ENCODE assay signal across 8 cellular contexts in genomic region chr21:25421327-25422028, GRCh38.
DNase-seq lines count a peak whose midpoint lies in the region; ATAC-seq and TF ChIP-seq lines count a peak whose summit lies in the region.

No MANE protein-coding gene starts in this region.

- no peaks in the 10 kb centered on the region for H3K4me1 ChIP-seq in RWPE2 (ENCODE audit: insufficient read depth, poor library complexity, severe bottlenecking)

- H3K27ac ChIP-seq in RWPE2 (ENCODE audit: poor library complexity, severe bottlenecking) = no peak overlapping the region
- H3K27ac ChIP-seq in RWPE1 = no peak overlapping the region

- CTCF ChIA-PET in RWPE1 (lab: Yijun Ruan, JAX) = no interaction called here

- ATAC-seq in GM21360 (IDR thresholded peaks at IDR 0.05; ENCODE audit: unreplicated experiment) (peak; percentile 61), HG03571 (IDR thresholded peaks at IDR 0.05; ENCODE audit: unreplicated experiment) (peak; percentile 74), RWPE2 (ENCODE audit: low read depth) (peak; percentile 56; the same call in 2 of the 3 replicates), left lobe of liver (peak; percentile 76)
- ATAC-seq in stimulated activated naive CD8-positive, alpha-beta T cell treated with anti-CD3 and anti-CD28 coated beads, Interleukin-15, Interleukin-2, amounts not matched to agents 100 U/mL and 50 U/mL, for 24 hours = peak; percentile 93

- DNase-seq in GDM1 (lab: John Stamatoyannopoulos, UW) (peak; percentile 42), RWPE2 (ENCODE audit: low spot score) (no peak), left lobe of liver (ENCODE audit: low spot score) (no peak), RWPE1 (ENCODE audit: low spot score) (no peak)
- peak; percentile 19 for DNase-seq in activated gamma-delta T cell treated with anti-CD3 and anti-CD28 coated beads, Interleukin-2, amount 50 U/mL, for 16 hours (ENCODE audit: low read depth)
- peak; percentile 57 for DNase-seq in stimulated activated naive CD8-positive, alpha-beta T cell treated with anti-CD3 and anti-CD28 coated beads, Interleukin-15, Interleukin-2, amounts not matched to agents 100 U/mL and 50 U/mL, for 24 hours

- peak; percentile 27 for TF ChIP-seq CTCF in RWPE2 (IDR thresholded peaks at IDR 0.05; ENCODE audit: poor library complexity, severe bottlenecking)
- no peak for TF ChIP-seq CTCF in RWPE1 (conservative IDR thresholded peaks at IDR 0.05; ENCODE audit: low read depth)

- H3K27me3 ChIP-seq in RWPE2 (ENCODE audit: insufficient read depth, poor library complexity, severe bottlenecking) = peaks cover 39% of the 10 kb centered on the region

- POLR2A ChIA-PET in RWPE1 (lab: Yijun Ruan, JAX; ENCODE audit: low non-redundant PET) = no interaction called here

- no peaks in the 10 kb centered on the region for H3K9me3 ChIP-seq in RWPE2 (ENCODE audit: severe bottlenecking)

- no peaks in the 10 kb centered on the region for H3K36me3 ChIP-seq in RWPE2 (ENCODE audit: low read depth)

- H3K4me3 ChIP-seq in RWPE2 (ENCODE audit: severe bottlenecking) = no peak overlapping the region

Comparison
In these comparisons a context has a peak if more than half of its experiments do, and no peak if none do; other contexts are left out.
1. DNase-seq: peak in GDM1 (single experiment), activated gamma-delta T cell treated with anti-CD3 and anti-CD28 coated beads, Interleukin-2, amount 50 U/mL, for 16 hours (single experiment) and stimulated activated naive CD8-positive, alpha-beta T cell treated with anti-CD3 and anti-CD28 coated beads, Interleukin-15, Interleukin-2, amounts not matched to agents 100 U/mL and 50 U/mL, for 24 hours (single experiment); none in RWPE2 (single experiment), left lobe of liver (single experiment) and RWPE1 (single experiment).
2. Peak in every context shown above with its lines, with median percentiles within 50 percentile points of each other: ATAC-seq.